16 cellular contexts compared by ENCODE assay signal in the genomic region with DNA sequence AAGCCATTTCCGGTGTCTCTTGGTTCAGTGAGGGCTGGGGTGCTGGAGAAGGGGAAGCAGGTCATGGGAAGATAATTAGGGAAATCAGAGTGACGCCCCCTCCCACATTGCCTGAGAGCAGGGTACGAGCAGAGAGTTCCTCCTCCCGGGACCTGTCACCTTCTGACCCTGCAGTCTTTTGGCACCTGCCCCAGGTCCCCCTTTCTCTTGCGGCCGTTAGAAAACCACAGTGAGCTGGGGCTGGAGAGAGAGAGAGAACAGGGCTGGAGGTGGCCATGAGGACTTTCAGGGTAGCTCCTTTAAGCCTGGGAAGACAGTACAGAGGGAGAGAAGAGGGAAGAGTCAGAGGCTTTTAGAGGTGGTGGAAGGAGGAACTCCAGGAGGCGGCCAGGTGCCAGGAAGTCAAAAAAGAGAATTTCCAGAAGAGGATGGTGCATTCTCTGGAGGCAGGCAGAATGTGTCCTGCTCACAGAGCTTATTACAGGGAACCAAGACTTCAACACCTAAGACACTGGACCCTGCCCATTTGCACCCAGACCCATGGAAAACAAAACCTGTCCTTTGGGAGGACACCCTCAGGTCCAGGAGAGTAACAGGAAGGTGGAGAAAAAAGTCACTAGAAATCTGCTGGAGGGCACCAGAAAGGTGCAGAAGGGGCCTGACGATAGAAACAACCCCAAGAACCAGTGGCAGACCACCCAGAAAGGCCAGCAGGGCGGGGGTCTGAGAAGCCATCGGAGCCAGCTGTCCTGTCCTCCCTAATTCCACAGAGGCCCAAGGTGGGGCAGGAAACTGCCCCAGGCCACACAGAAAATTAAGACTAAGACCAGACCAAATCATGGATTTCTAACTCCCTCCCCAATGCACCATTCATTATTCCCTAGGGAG. TPM values are rescaled to one million over a fixed set of nuclear protein-coding genes. Genes with fewer than 3 reads are reported as not detected.
DNase-seq lines count a peak whose midpoint lies in the region; ATAC-seq and TF ChIP-seq lines count a peak whose summit lies in the region.
"Had no signal": no experiment of that assay in that cellular context is flagged by ENCODE, and none has a peak within 500 bp of the region (broad histone marks: within the 10 kb centered on the region; RNA-seq: fewer than 3 reads in every experiment).

No MANE protein-coding gene starts in this region.

- H3K36me3 ChIP-seq in transverse colon = no peaks in the 10 kb centered on the region
- H3K36me3 ChIP-seq: heart right ventricle, suprapubic skin had no signal

- peaks cover 35% of the 10 kb centered on the region for H3K27me3 ChIP-seq in transverse colon

- WGBS in transverse colon (ENCODE audit: low coverage in 1 of 2), 2 donors = 39 to 40% methylated on average over 2 to 10 of the region's 10 CpGs

- H3K9me3 Mint-ChIP-seq in activated T-cell treated with anti-CD3 and anti-CD28 coated beads, Interleukin-2, amount 50 U/mL, for 24 hours = no peaks in the 10 kb centered on the region
- H3K9me3 Mint-ChIP-seq in chondrocyte (ENCODE audit: low read depth) = no peaks in the 10 kb centered on the region
- H3K9me3 Mint-ChIP-seq: activated naive CD4-positive, alpha-beta T cell treated with anti-CD3 and anti-CD28 coated beads, Interleukin-2, amount 10 ng/mL, durations not matched to agents 7 days and 5 days had no signal

- intact Hi-C loops in transverse colon (cut with DNase I; ENCODE audit: low total_unique reads) = no loop called here

- H3K4me1 ChIP-seq in transverse colon = no peaks in the 10 kb centered on the region
- H3K4me1 ChIP-seq: suprapubic skin had no signal

- no peak overlapping the region for H3K27ac ChIP-seq in transverse colon
- H3K27ac ChIP-seq: GM23248, heart right ventricle, RWPE1, suprapubic skin had no signal

- no peak for TF ChIP-seq EP300 in transverse colon (IDR thresholded peaks at IDR 0.05; ENCODE audit: low read depth)

- H3K27me3 Mint-ChIP-seq in activated T-cell treated with anti-CD3 and anti-CD28 coated beads, Interleukin-2, amount 50 U/mL, for 24 hours = peaks cover 40% of the 10 kb centered on the region
- H3K27me3 Mint-ChIP-seq in chondrocyte (ENCODE audit: low read depth) = peaks cover 76% of the 10 kb centered on the region

- no peak for TF ChIP-seq CTCF in chondrocyte (IDR thresholded peaks at IDR 0.05)
- no peak for TF ChIP-seq CTCF in transverse colon (IDR thresholded peaks at IDR 0.05)

- TF ChIP-seq POLR2A in transverse colon (IDR thresholded peaks at IDR 0.05) = no peak

- peak; percentile 25 for DNase-seq in activated T-cell treated with anti-CD3 and anti-CD28 coated beads, Interleukin-2, amount 50 U/mL, for 24 hours
- DNase-seq in activated T-cell treated with anti-CD3 and anti-CD28 coated beads for 4 hours = no peak
- DNase-seq in NCI-H69 (lab: John Stamatoyannopoulos, UW) = peak; percentile 50
- peak; percentile 26 for DNase-seq in chondrocyte (ENCODE audit: low spot score)
- peak; percentile 6 for DNase-seq in transverse colon
- no peak for DNase-seq in Kasumi-1 (lab: John Stamatoyannopoulos, UW)
- DNase-seq: activated naive CD4-positive, alpha-beta T cell treated with anti-CD3 and anti-CD28 coated beads, Interleukin-2, amount 10 ng/mL, durations not matched to agents 7 days and 5 days; GM23248; heart right ventricle; KBM-7; NCI-H2029 had no signal

- H3K36me3 Mint-ChIP-seq in activated T-cell treated with anti-CD3 and anti-CD28 coated beads, Interleukin-2, amount 50 U/mL, for 24 hours (ENCODE audit: low read depth) = no peaks in the 10 kb centered on the region
- H3K36me3 Mint-ChIP-seq in chondrocyte (ENCODE audit: low read depth) = no peaks in the 10 kb centered on the region
- H3K36me3 Mint-ChIP-seq: activated naive CD4-positive, alpha-beta T cell treated with anti-CD3 and anti-CD28 coated beads, Interleukin-2, amount 10 ng/mL, durations not matched to agents 7 days and 5 days had no signal

- H3K27ac Mint-ChIP-seq in activated T-cell treated with anti-CD3 and anti-CD28 coated beads, Interleukin-2, amount 50 U/mL, for 24 hours = no peak overlapping the region
- H3K27ac Mint-ChIP-seq in chondrocyte (ENCODE audit: unreplicated experiment) = no peak overlapping the region

- no peaks in the 10 kb centered on the region for H3K9me3 ChIP-seq in transverse colon
- H3K9me3 ChIP-seq: heart right ventricle, suprapubic skin had no signal

- no peak overlapping the region for H3K4me3 Mint-ChIP-seq in activated T-cell treated with anti-CD3 and anti-CD28 coated beads, Interleukin-2, amount 50 U/mL, for 24 hours
- no peak overlapping the region for H3K4me3 Mint-ChIP-seq in chondrocyte (ENCODE audit: unreplicated experiment)

- no peak for ATAC-seq in HG03135 (IDR thresholded peaks at IDR 0.05; ENCODE audit: unreplicated experiment)
- ATAC-seq: heart right ventricle had no signal

- peaks cover 50% of the 10 kb centered on the region for H3K4me1 Mint-ChIP-seq in activated T-cell treated with anti-CD3 and anti-CD28 coated beads, Interleukin-2, amount 50 U/mL, for 24 hours (ENCODE audit: low read depth)
- no peaks in the 10 kb centered on the region for H3K4me1 Mint-ChIP-seq in chondrocyte (ENCODE audit: low read depth)

- no peak overlapping the region for H3K4me3 ChIP-seq in transverse colon
- H3K4me3 ChIP-seq: GM23248, heart right ventricle, suprapubic skin had no signal

- in situ Hi-C loops in transverse colon (cut with MboI; ENCODE audit: low pct_ligation_motif_present in 1 of 4, low pct_unique_long_range_greater_than_20kb in 1 of 4, low sequenced_read_pairs in 3 of 4) = loop anchor here in 1 of 4 donors (25.0 kb wide), 1 partner anchor 581 kb away; no protein-coding TSS in a partner anchor

RNA-seq across cellular contexts. Expression of a gene that starts 6.5 kb away (rescaled TPM):
- total RNA-seq in chondrocyte = not detected in 3 replicates
- under 1 TPM in 2 of 4 donors, not detected in 2; 0.41 to 0.64 TPM for total RNA-seq in transverse colon

RNA-seq across cellular contexts. Expression of a gene that starts 42.5 kb away (rescaled TPM):
- not detected in 3 replicates for total RNA-seq in chondrocyte
- total RNA-seq in transverse colon = not detected
- total RNA-seq: GM23248, heart right ventricle, liver, mucosa of gallbladder, suprapubic skin had no signal

RNA-seq across cellular contexts. Expression of a gene that starts 55.6 kb away (rescaled TPM):
- total RNA-seq in chondrocyte (not detected in 3 replicates), transverse colon (not detected)
- total RNA-seq: GM23248, heart right ventricle, liver, mucosa of gallbladder, suprapubic skin had no signal

Comparison
In these comparisons a context has a peak if more than half of its experiments do, and no peak if none do; other contexts are left out.
1. DNase-seq: peak in activated T-cell treated with anti-CD3 and anti-CD28 coated beads, Interleukin-2, amount 50 U/mL, for 24 hours (single experiment), NCI-H69 (single experiment), chondrocyte (single experiment) and transverse colon (single experiment); none in activated T-cell treated with anti-CD3 and anti-CD28 coated beads for 4 hours (single experiment) and Kasumi-1 (0 of 2).